In the genomic region with DNA sequence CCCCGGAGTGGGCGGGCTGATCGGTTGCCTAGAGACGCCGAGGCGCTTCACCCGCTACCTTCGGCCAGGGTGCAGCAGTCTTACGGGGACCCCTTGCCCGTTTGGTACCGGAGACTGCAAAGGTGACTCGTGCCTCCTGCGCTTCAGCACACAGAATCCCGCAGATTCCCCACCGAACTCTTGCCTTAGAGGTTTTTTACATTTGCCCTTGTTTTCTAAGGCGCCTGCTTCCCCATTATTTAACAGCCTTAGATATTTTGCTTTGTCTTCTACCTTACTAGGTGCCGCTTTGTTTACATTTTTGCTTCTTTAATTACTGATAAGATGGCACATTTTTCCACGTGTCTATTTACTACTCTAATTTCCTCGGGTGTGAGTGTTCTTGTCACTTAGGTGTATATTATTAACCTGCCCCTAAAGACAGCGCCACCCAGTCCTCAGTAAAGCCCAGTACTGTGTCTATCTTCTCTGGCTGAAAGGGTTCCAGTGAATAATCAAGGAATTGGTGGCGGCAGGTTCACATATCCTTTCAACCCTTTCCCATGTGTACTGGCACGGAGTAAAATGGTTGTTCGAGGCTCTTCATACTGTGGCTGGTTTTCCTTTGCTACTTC, we compare ENCODE assay signal across 8 cellular contexts. TPM values are rescaled to one million over a fixed set of nuclear protein-coding genes. Genes with fewer than 3 reads are reported as not detected.
DNase-seq lines count a peak whose midpoint lies in the region; ATAC-seq and TF ChIP-seq lines count a peak whose summit lies in the region.

No MANE protein-coding gene starts in this region.

- H2AK5ac ChIP-seq in IMR-90 (ENCODE audit: low read depth, low read length) = no peak overlapping the region

- H3K27me3 ChIP-seq in IMR-90 (ENCODE audit: control insufficient read depth, insufficient read depth, low read length) (no peaks in the 10 kb centered on the region), right lobe of liver (no peaks in the 10 kb centered on the region)

- peak overlapping the region; percentile 94 for H3K4me3 Mint-ChIP-seq in type B pancreatic cell

- H2BK20ac ChIP-seq in IMR-90 (ENCODE audit: low read depth, low read length) = no peak overlapping the region

- H3K4me1 ChIP-seq in IMR-90 (ENCODE audit: control insufficient read depth, insufficient read depth, low read length) (no peaks in the 10 kb centered on the region; the same call in 1 of the 2 replicates), right lobe of liver (peaks cover 0 to 5% (median 0%) of the 10 kb centered on the region in 4 donors)

- peak; percentile 44 for TF ChIP-seq CTCF in C4-2B (conservative IDR thresholded peaks at IDR 0.05)
- no peak for TF ChIP-seq CTCF in IMR-90 (conservative IDR thresholded peaks at IDR 0.05; ENCODE audit: low read depth, low read length)
- TF ChIP-seq CTCF in astrocyte of the cerebellum (IDR thresholded peaks at IDR 0.05; ENCODE audit: low read depth, low read length, missing control alignments) = peak; percentile 17
- TF ChIP-seq CTCF in right lobe of liver (IDR thresholded peaks at IDR 0.05) = no peak
- no peak for TF ChIP-seq CTCF in type B pancreatic cell (conservative IDR thresholded peaks at IDR 0.05)

- H2BK15ac ChIP-seq in IMR-90 (ENCODE audit: low read depth, low read length) = no peak overlapping the region

- dilution Hi-C loops in IMR-90 (cut with HindIII; ENCODE audit: low sequenced_read_pairs, unreplicated experiment) = no loop called here

- H3K23ac ChIP-seq in IMR-90 (ENCODE audit: low read depth, low read length) = peak overlapping the region; percentile 41; the same call in 1 of the 2 replicates

- H2BK5ac ChIP-seq in IMR-90 (ENCODE audit: low read depth, low read length, poor library complexity, severe bottlenecking) = no peak overlapping the region

- H4K5ac ChIP-seq in IMR-90 (ENCODE audit: low read depth, low read length) = no peak overlapping the region

- no peak overlapping the region for H2BK120ac ChIP-seq in IMR-90 (ENCODE audit: low read depth, low read length)

- H3K9me3 ChIP-seq in IMR-90 (ENCODE audit: control insufficient read depth, insufficient read depth, low read length) (no peaks in the 10 kb centered on the region), right lobe of liver (no peaks in the 10 kb centered on the region)

- peak overlapping the region; percentile 16; the same call in 1 of the 2 replicates for H3K9ac ChIP-seq in IMR-90 (ENCODE audit: low read depth, low read length)

- H3K4me2 ChIP-seq in IMR-90 (ENCODE audit: low read depth, low read length) = peak overlapping the region; percentile 87

- intact Hi-C loops in IMR-90 (cut with micrococcal nuclease) (no loop called here), right lobe of liver (cut with DNase I) (no loop called here)

- peak overlapping the region; percentile 94 for H3K27ac Mint-ChIP-seq in type B pancreatic cell

- no TSS peak for BruUV-seq in IMR-90 (replicated peaks; lab: Mats Ljungman, UMichigan)

- TF ChIP-seq POLR2A in IMR-90 (IDR thresholded peaks at IDR 0.05; ENCODE audit: low read depth, low read length) (no peak), right lobe of liver (IDR thresholded peaks at IDR 0.05) (no peak)

- WGBS in IMR-90 (ENCODE audit: extremely low coverage in 2 of 2, insufficient read length in 1 of 2), 2 experiments = 0% methylated on average over 8 of the region's 23 CpGs; no CpG with 5 or more reads in 1 of the 2 experiments
- WGBS in right lobe of liver (ENCODE audit: insufficient coverage, low coverage, low lambda C conversion rate, missing lambda C conversion rate) = 10% methylated on average over 10 of the region's 23 CpGs

- H3K56ac ChIP-seq in IMR-90 (ENCODE audit: extremely low read depth, insufficient read depth, low read length) = no peak overlapping the region

- H3K36me3 ChIP-seq in IMR-90 (ENCODE audit: control insufficient read depth, insufficient read depth, low read length) (no peaks in the 10 kb centered on the region), right lobe of liver (no peaks in the 10 kb centered on the region)

- H3K27me3 Mint-ChIP-seq in type B pancreatic cell = no peaks in the 10 kb centered on the region

- CTCF ChIA-PET in IMR-90 (lab: Yijun Ruan, JAX) = no interaction called here

- DNase-seq in IMR-90 (no peak), astrocyte of the cerebellum (ENCODE audit: low read depth) (no peak), right lobe of liver (no peak), type B pancreatic cell (ENCODE audit: extremely low spot score, unreplicated experiment) (no peak), NCI-H2196 treated with DMSO at 0.1 percent for 48 hours (lab: John Stamatoyannopoulos, UW; ENCODE audit: unreplicated experiment) (no peak), NCI-H2227 (lab: John Stamatoyannopoulos, UW; ENCODE audit: unreplicated experiment) (no peak)

- H3K14ac ChIP-seq in IMR-90 (replicated peaks; ENCODE audit: low read depth, low read length) = 0 out of 2 replicates have a peak overlapping the region, but pooled peaks have one; percentile 31

- in situ Hi-C loops in IMR-90 (cut with MboI; ENCODE audit: low sequenced_read_pairs) = no loop called here
- in situ Hi-C loops in astrocyte of the cerebellum (cut with HindIII; ENCODE audit: low sequenced_read_pairs) = no loop called here

- no peak overlapping the region for H3K4ac ChIP-seq in IMR-90 (ENCODE audit: low read depth, low read length)

- H3K79me1 ChIP-seq in IMR-90 (ENCODE audit: low read depth in 1 of 2, low read length in 2 of 2) = peaks cover 12 to 26% of the 10 kb centered on the region in 2 experiments

- TF ChIP-seq RAD21 in IMR-90 (IDR thresholded peaks at IDR 0.05; ENCODE audit: low read length) = no peak

- no peak overlapping the region for H4K91ac ChIP-seq in IMR-90 (ENCODE audit: insufficient read depth, low read depth, low read length)

- H4K20me1 ChIP-seq in IMR-90 (ENCODE audit: insufficient read depth, low read length) = no peaks in the 10 kb centered on the region

- H3K4me1 Mint-ChIP-seq in type B pancreatic cell (ENCODE audit: unreplicated experiment) = peaks cover 17% of the 10 kb centered on the region

- no peaks in the 10 kb centered on the region for H3K9me3 Mint-ChIP-seq in type B pancreatic cell

- peaks cover 5% of the 10 kb centered on the region; the same call in 1 of the 2 replicates for H3K9me1 ChIP-seq in IMR-90 (ENCODE audit: insufficient read depth, low read length)

- H4K8ac ChIP-seq in IMR-90 (ENCODE audit: low read depth in 2 of 2, low read length in 2 of 2) = peak overlapping the region in 1 of 2 experiments; percentile 59; a peak in 1 of 4 replicates

- no peak overlapping the region for H3K18ac ChIP-seq in IMR-90 (ENCODE audit: low read depth, low read length)

- peak overlapping the region; percentile 65 for H3K4me3 ChIP-seq in IMR-90 (ENCODE audit: insufficient read depth, low read depth, low read length)
- H3K4me3 ChIP-seq in astrocyte of the cerebellum (ENCODE audit: low read depth, low read length) = peak overlapping the region; percentile 96
- peak overlapping the region; percentile 53 to 66 (median 60) for H3K4me3 ChIP-seq in right lobe of liver

- H2AFZ ChIP-seq in IMR-90 (replicated peaks; ENCODE audit: low read length, poor library complexity) = peak overlapping the region; percentile 89

- no peaks in the 10 kb centered on the region for H3K36me3 Mint-ChIP-seq in type B pancreatic cell

- peak overlapping the region; percentile 96 for H3K27ac ChIP-seq in C4-2B
- H3K27ac ChIP-seq in IMR-90 (ENCODE audit: insufficient read depth, low read length) = no peak overlapping the region
- no peak overlapping the region for H3K27ac ChIP-seq in right lobe of liver

- no peak; the same call in 1 of the 2 replicates for ATAC-seq in IMR-90 (ENCODE audit: low read depth)
- peak in 2 of 4 donors; percentile 3 to 5 for ATAC-seq in right lobe of liver
- ATAC-seq in HG02588 (IDR thresholded peaks at IDR 0.05; ENCODE audit: unreplicated experiment) = no peak

- POLR2A ChIA-PET in IMR-90 (lab: Charles Lee; ENCODE audit: unreplicated experiment) = interaction anchor here (0.8 kb wide), 2 partner anchors 10 to 67 kb away, joined by 3 read pairs; a partner anchor contains a TSS

- H2AK9ac ChIP-seq in IMR-90 (replicated peaks; ENCODE audit: low read depth, low read length, poor library complexity) = no peak overlapping the region

TF ChIP-seq in IMR-90, 13 proteins besides CTCF, POLR2A, EP300 and RAD21:
- TF ChIP-seq MAFK (IDR thresholded peaks at IDR 0.05; ENCODE audit: low read depth, low read length) = no peak
- TF ChIP-seq CEBPB (IDR thresholded peaks at IDR 0.05; ENCODE audit: low read depth, low read length) = no peak
- TF ChIP-seq, protein P1, sequence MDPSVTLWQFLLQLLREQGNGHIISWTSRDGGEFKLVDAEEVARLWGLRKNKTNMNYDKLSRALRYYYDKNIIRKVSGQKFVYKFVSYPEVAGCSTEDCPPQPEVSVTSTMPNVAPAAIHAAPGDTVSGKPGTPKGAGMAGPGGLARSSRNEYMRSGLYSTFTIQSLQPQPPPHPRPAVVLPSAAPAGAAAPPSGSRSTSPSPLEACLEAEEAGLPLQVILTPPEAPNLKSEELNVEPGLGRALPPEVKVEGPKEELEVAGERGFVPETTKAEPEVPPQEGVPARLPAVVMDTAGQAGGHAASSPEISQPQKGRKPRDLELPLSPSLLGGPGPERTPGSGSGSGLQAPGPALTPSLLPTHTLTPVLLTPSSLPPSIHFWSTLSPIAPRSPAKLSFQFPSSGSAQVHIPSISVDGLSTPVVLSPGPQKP (IDR thresholded peaks at IDR 0.05; ENCODE audit: borderline replicate concordance, low read depth, low read length) = no peak
- no peak for TF ChIP-seq MAZ (IDR thresholded peaks at IDR 0.05; ENCODE audit: borderline replicate concordance, low read depth, low read length)
- no peak for TF ChIP-seq MXI1 (IDR thresholded peaks at IDR 0.05; ENCODE audit: borderline replicate concordance, low read depth, low read length)

RNA-seq across cellular contexts. Expression of a gene that starts 0.6 kb away (rescaled TPM):
- total RNA-seq in IMR-90 (2012; rRNA removed) (7.3 and 10.3 TPM in 2 replicates), right lobe of liver (10 to 100 TPM in 1 of 6 experiments, 1 to 10 TPM in 4, under 1 TPM in 1; 0.93 to 40.3 (median 2.0) TPM), type B pancreatic cell (ENCODE audit: low replicate concordance) (9.5 and 16.0 TPM in 2 replicates)
- 1.4 and 2.1 TPM in 2 replicates for polyA plus RNA-seq in IMR-90 (2012; rRNA removed)
- 0.09 and 0.30 TPM in 2 replicates for polyA plus RNA-seq in IMR-90 (2012; cell fraction: cytosol; rRNA removed)
- 0.35 and 1.2 TPM in 2 replicates for polyA plus RNA-seq in IMR-90 (2012; cell fraction: nucleus; rRNA removed; ENCODE audit: low replicate concordance)

Comparison
In these comparisons a context has a peak if more than half of its experiments do, and no peak if none do; other contexts are left out.
1. CTCF ChIP-seq: peak in C4-2B (single experiment) and astrocyte of the cerebellum (single experiment); none in IMR-90 (single experiment), right lobe of liver (0 of 4) and type B pancreatic cell (single experiment).
2. Peak in every context shown above with its lines, with median percentiles within 50 percentile points of each other: H3K4me3 ChIP-seq.